In genomic region chr20:1323256-1323655, GRCh38 we compare ENCODE assay signal across 12 cellular contexts. TPM values are rescaled to one million over a fixed set of nuclear protein-coding genes. Genes with fewer than 3 reads are reported as not detected.
DNase-seq lines count a peak whose midpoint lies in the region; ATAC-seq and TF ChIP-seq lines count a peak whose summit lies in the region.
"Had no signal": no experiment of that assay in that cellular context is flagged by ENCODE, and none has a peak within 500 bp of the region (broad histone marks: within the 10 kb centered on the region; RNA-seq: fewer than 3 reads in every experiment).

No MANE protein-coding gene starts in this region.

- no peak for TF ChIP-seq CTCF in coronary artery (IDR thresholded peaks at IDR 0.05)
- TF ChIP-seq CTCF in lung (IDR thresholded peaks at IDR 0.05; ENCODE audit: control extremely low read depth, extremely low read depth) = no peak

- no peaks in the 10 kb centered on the region for H3K9me3 ChIP-seq in lung (ENCODE audit: control insufficient read depth in 2 of 2, insufficient read depth in 1 of 2, low read length in 1 of 2)
- H3K9me3 ChIP-seq in subcutaneous abdominal adipose tissue (ENCODE audit: control insufficient read depth in 5 of 5, low read length in 5 of 5) = no peaks in the 10 kb centered on the region
- H3K9me3 ChIP-seq: A549 had no signal

- H3K27me3 ChIP-seq in lung (ENCODE audit: control insufficient read depth, insufficient read depth) = no peaks in the 10 kb centered on the region
- H3K27me3 ChIP-seq in subcutaneous abdominal adipose tissue (ENCODE audit: control insufficient read depth in 5 of 5, insufficient read depth in 4 of 5, low read length in 5 of 5) = peaks cover 0 to 3% (median 0%) of the 10 kb centered on the region in 5 donors

- peak; percentile 43 for DNase-seq in activated CD8-positive, alpha-beta memory T cell treated with anti-CD3 and anti-CD28 coated beads, Interleukin-2, amount 50 U/mL, for 48 hours
- no peak for DNase-seq in activated CD8-positive, alpha-beta memory T cell treated with anti-CD3 and anti-CD28 coated beads for 24 hours
- DNase-seq in coronary artery (ENCODE audit: low spot score) (peak; percentile 62), lung (ENCODE audit: low spot score) (no peak), T1000 (lab: John Stamatoyannopoulos, UW) (no peak), NCI-H2196 (lab: John Stamatoyannopoulos, UW; ENCODE audit: unreplicated experiment) (no peak)
- DNase-seq: activated CD4-positive, alpha-beta T cell treated with anti-CD3 and anti-CD28 coated beads, Interleukin-2, amount 50 U/mL, for 4 hours; NCI-H2171 treated with DMSO at 0.1 percent for 48 hours; SIG-M5 had no signal

- H3K27ac ChIP-seq in coronary artery (peak overlapping the region in 1 of 2 donors; percentile 68), lung (ENCODE audit: low read depth in 1 of 2, low read length in 1 of 2) (peak overlapping the region; percentile 70 to 82), subcutaneous abdominal adipose tissue (ENCODE audit: low read depth, low read length) (peak overlapping the region; percentile 100)
- H3K27ac ChIP-seq: A549 had no signal

- WGBS in lung, 2 donors = 61 to 83% methylated on average over 6 of the region's 6 CpGs

- H3K36me3 ChIP-seq in lung (ENCODE audit: control insufficient read depth in 2 of 2, insufficient read depth in 2 of 2, low read length in 2 of 2) (no peaks in the 10 kb centered on the region), subcutaneous abdominal adipose tissue (ENCODE audit: control insufficient read depth in 5 of 5, insufficient read depth in 5 of 5, low read length in 5 of 5) (no peaks in the 10 kb centered on the region)

- H3K4me3 ChIP-seq in coronary artery = no peak overlapping the region
- no peak overlapping the region for H3K4me3 ChIP-seq in lung
- H3K4me3 ChIP-seq in subcutaneous abdominal adipose tissue (ENCODE audit: low read depth in 1 of 5, low read length in 5 of 5) = peak overlapping the region in 1 of 5 donors; percentile 29
- H3K4me3 ChIP-seq: A549 had no signal

- H3K9ac ChIP-seq in subcutaneous abdominal adipose tissue (ENCODE audit: low read length in 5 of 5) = peak overlapping the region in 2 of 5 donors; percentile 63 to 79

- H3K4me1 ChIP-seq in lung (ENCODE audit: control insufficient read depth in 2 of 2, insufficient read depth in 2 of 2, low read length in 2 of 2) (peaks cover 17 to 22% of the 10 kb centered on the region in 2 donors), subcutaneous abdominal adipose tissue (ENCODE audit: control insufficient read depth in 5 of 5, insufficient read depth in 5 of 5, low read length in 5 of 5) (peaks cover 31 to 67% (median 59%) of the 10 kb centered on the region in 5 donors)

- no peak for ATAC-seq in lung (ENCODE audit: insufficient read depth, low FRiP score)
- ATAC-seq in HG03196 (IDR thresholded peaks at IDR 0.05; ENCODE audit: unreplicated experiment) = no peak
- ATAC-seq: A549 had no signal

RNA-seq across cellular contexts. Expression of gene SDCBP2, which starts 5.7 kb away (rescaled TPM):
- 10 to 100 TPM in 1 of 2 donors, 1 to 10 TPM in 1; 3.5 to 10.9 TPM for total RNA-seq in lung
- polyA plus RNA-seq in lung = 10 to 100 TPM; 14.2 to 18.1 TPM

RNA-seq across cellular contexts. Expression of gene SNPH, which starts 57.2 kb away (rescaled TPM):
- total RNA-seq in lung = 1 to 10 TPM; 1.6 to 3.3 TPM
- 1 to 10 TPM; 1.2 to 2.6 TPM for polyA plus RNA-seq in lung

Comparison
In these comparisons a context has a peak if more than half of its experiments do, and no peak if none do; other contexts are left out.
1. DNase-seq: peak in activated CD8-positive, alpha-beta memory T cell treated with anti-CD3 and anti-CD28 coated beads, Interleukin-2, amount 50 U/mL, for 48 hours (single experiment) and coronary artery (single experiment); none in activated CD8-positive, alpha-beta memory T cell treated with anti-CD3 and anti-CD28 coated beads for 24 hours (single experiment), lung (single experiment), T1000 (single experiment) and NCI-H2196 (single experiment).